In genomic region chr12:47841506-47841905, GRCh38 we compare ENCODE assay signal across 21 cellular contexts. TPM values are rescaled to one million over a fixed set of nuclear protein-coding genes. Genes with fewer than 3 reads are reported as not detected.
A peak's percentile ranks its signal among the peaks of the same experiment; 100 is the strongest.
DNase-seq lines count a peak whose midpoint lies in the region; ATAC-seq and TF ChIP-seq lines count a peak whose summit lies in the region.
"Had no signal": no experiment of that assay in that cellular context is flagged by ENCODE, and none has a peak within 500 bp of the region (broad histone marks: within the 10 kb centered on the region; RNA-seq: fewer than 3 reads in every experiment).

No MANE protein-coding gene starts in this region.

- CTCF ChIA-PET in MCF 10A (lab: Yijun Ruan, JAX), result interaction anchor here (0.6 to 19.9 kb wide), 8 partner anchors 13 to 126 kb away, joined by 3 to 622 read pairs (median 28); partner anchors contain the start of genes RAPGEF3, SLC48A1 and VDR

- peaks cover 21% of the 10 kb centered on the region for H3K4me1 Mint-ChIP-seq in MCF 10A (ENCODE audit: insufficient read depth, unreplicated experiment)
- H3K4me1 Mint-ChIP-seq in stimulated activated effector memory CD8-positive, alpha-beta T cell treated with anti-CD3 and anti-CD28 coated beads, Interleukin-12 subunit alpha, Interleukin-12 subunit beta, amount 100 ng/mL, for 72 hours, result peaks cover 40% of the 10 kb centered on the region

- POLR2A ChIA-PET in MCF 10A (lab: Yijun Ruan, JAX), result interaction anchor here (0.6 to 6.2 kb wide), 7 partner anchors 10 to 98 kb away, joined by 3 to 35 read pairs (median 3); no protein-coding TSS in a partner anchor

- no peaks in the 10 kb centered on the region for H3K4me1 ChIP-seq in breast epithelium
- H3K4me1 ChIP-seq in vagina, result peaks cover 27% of the 10 kb centered on the region

- no peaks in the 10 kb centered on the region for H3K9me3 Mint-ChIP-seq in MCF 10A (ENCODE audit: unreplicated experiment)
- H3K9me3 Mint-ChIP-seq in stimulated activated effector memory CD8-positive, alpha-beta T cell treated with anti-CD3 and anti-CD28 coated beads, Interleukin-12 subunit alpha, Interleukin-12 subunit beta, amount 100 ng/mL, for 72 hours, result no peaks in the 10 kb centered on the region
- H3K9me3 Mint-ChIP-seq: CD4-positive, CD25-positive, alpha-beta regulatory T cell had no signal

- H3K4me3 ChIP-seq in breast epithelium, result no peak overlapping the region
- no peak overlapping the region for H3K4me3 ChIP-seq in vagina

- TF ChIP-seq CTCF in MCF 10A (IDR thresholded peaks at IDR 0.05; ENCODE audit: unreplicated experiment) (no peak), breast epithelium (IDR thresholded peaks at IDR 0.05) (no peak), vagina (IDR thresholded peaks at IDR 0.05) (no peak)

- H3K27me3 ChIP-seq in breast epithelium, result no peaks in the 10 kb centered on the region
- no peaks in the 10 kb centered on the region for H3K27me3 ChIP-seq in vagina

- no peak for DNase-seq in MCF 10A (ENCODE audit: unreplicated experiment)
- DNase-seq in breast epithelium (ENCODE audit: low spot score in 2 of 2), result no peak
- DNase-seq in amniotic epithelial cell (ENCODE audit: low read depth), result peak; percentile 63
- no peak for DNase-seq in left colon
- DNase-seq in stimulated activated effector memory CD8-positive, alpha-beta T cell treated with anti-CD3 and anti-CD28 coated beads, Interleukin-12 subunit alpha, Interleukin-12 subunit beta, amount 100 ng/mL, for 72 hours (ENCODE audit: low spot score in 2 of 2), result no peak
- no peak for DNase-seq in NCI-H510A (lab: John Stamatoyannopoulos, UW)
- DNase-seq in vagina (ENCODE audit: extremely low spot score in 2 of 2), result no peak
- DNase-seq: CD4-positive, CD25-positive, alpha-beta regulatory T cell; DMS79; KBM-7; NCI-H1092; NCI-H1436; NCI-H187 treated with DMSO at 0.1 percent for 48 hours; NCI-H2107; NCI-H446 treated with DMSO at 0.1 percent for 48 hours; NCI-H748 treated with DMSO at 0.1 percent for 48 hours; SIG-M5 had no signal

- no peak overlapping the region for H3K4me3 Mint-ChIP-seq in MCF 10A (ENCODE audit: unreplicated experiment)
- no peak overlapping the region for H3K4me3 Mint-ChIP-seq in stimulated activated effector memory CD8-positive, alpha-beta T cell treated with anti-CD3 and anti-CD28 coated beads, Interleukin-12 subunit alpha, Interleukin-12 subunit beta, amount 100 ng/mL, for 72 hours
- H3K4me3 Mint-ChIP-seq: CD4-positive, CD25-positive, alpha-beta regulatory T cell had no signal

- peak; percentile 3 for ATAC-seq in left colon
- ATAC-seq in stimulated activated effector memory CD8-positive, alpha-beta T cell treated with anti-CD3 and anti-CD28 coated beads, Interleukin-12 subunit alpha, Interleukin-12 subunit beta, amount 100 ng/mL, for 72 hours, result no peak
- ATAC-seq in GM21360 (IDR thresholded peaks at IDR 0.05; ENCODE audit: unreplicated experiment), result no peak
- ATAC-seq: HepG2, Panc1 had no signal

- BruUV-seq in MCF 10A (replicated peaks; lab: Mats Ljungman, UMichigan), result TSS peak; percentile 18

- H3K27ac ChIP-seq in breast epithelium, result no peak overlapping the region
- H3K27ac ChIP-seq in vagina, result no peak overlapping the region
- H3K27ac ChIP-seq: HL-60 had no signal

- intact Hi-C loops in MCF 10A (cut with micrococcal nuclease), result no loop called here
- intact Hi-C loops in breast epithelium (cut with DNase I; ENCODE audit: low total_unique reads), result no loop called here
- intact Hi-C loops in left colon (cut with DNase I, micrococcal nuclease), result loop anchor here in 1 of 2 donors (10.0 kb wide), 1 partner anchor 113 kb away; no protein-coding TSS in a partner anchor
- intact Hi-C loops in vagina (cut with DNase I), result no loop called here

- peaks cover 26% of the 10 kb centered on the region for H3K36me3 Mint-ChIP-seq in MCF 10A (ENCODE audit: insufficient read depth, unreplicated experiment)
- H3K36me3 Mint-ChIP-seq in stimulated activated effector memory CD8-positive, alpha-beta T cell treated with anti-CD3 and anti-CD28 coated beads, Interleukin-12 subunit alpha, Interleukin-12 subunit beta, amount 100 ng/mL, for 72 hours, result peaks cover 91% of the 10 kb centered on the region
- H3K36me3 Mint-ChIP-seq: CD4-positive, CD25-positive, alpha-beta regulatory T cell had no signal

- H3K9me3 ChIP-seq in breast epithelium (no peaks in the 10 kb centered on the region), vagina (no peaks in the 10 kb centered on the region)

- H3K36me3 ChIP-seq in breast epithelium, result no peaks in the 10 kb centered on the region
- H3K36me3 ChIP-seq in vagina, result no peaks in the 10 kb centered on the region

- no peak overlapping the region for H3K27ac Mint-ChIP-seq in MCF 10A (ENCODE audit: low read depth, unreplicated experiment)
- H3K27ac Mint-ChIP-seq in stimulated activated effector memory CD8-positive, alpha-beta T cell treated with anti-CD3 and anti-CD28 coated beads, Interleukin-12 subunit alpha, Interleukin-12 subunit beta, amount 100 ng/mL, for 72 hours, result peak overlapping the region; percentile 84
- H3K27ac Mint-ChIP-seq: CD4-positive, CD25-positive, alpha-beta regulatory T cell had no signal

- no peaks in the 10 kb centered on the region for H3K27me3 Mint-ChIP-seq in MCF 10A (ENCODE audit: insufficient read depth, unreplicated experiment)
- H3K27me3 Mint-ChIP-seq: CD4-positive, CD25-positive, alpha-beta regulatory T cell had no signal

- no peak for TF ChIP-seq POLR2A in breast epithelium (IDR thresholded peaks at IDR 0.05)
- no peak for TF ChIP-seq POLR2A in vagina (IDR thresholded peaks at IDR 0.05)

RNA-seq across cellular contexts. Expression of gene HDAC7, which starts 21.8 kb away (rescaled TPM):
- total RNA-seq in MCF 10A (2022) (65.0 and 80.1 TPM in 2 replicates), breast epithelium (10 to 100 TPM; 37.6 to 77.0 (median 44.9) TPM), left colon (10 to 100 TPM; 21.6 to 25.6 TPM), vagina (67.0 TPM)
